10 cellular contexts compared by ENCODE assay signal in genomic region chr4:119279541-119279940, GRCh38. TPM values are rescaled to one million over a fixed set of nuclear protein-coding genes. Genes with fewer than 3 reads are reported as not detected.
"Had no signal": no experiment of that assay in that cellular context is flagged by ENCODE, and none has a peak within 500 bp of the region (broad histone marks: within the 10 kb centered on the region; RNA-seq: fewer than 3 reads in every experiment).

No MANE protein-coding gene starts in this region.

RNA-seq across cellular contexts. Expression of gene FABP2, which starts 42.4 kb away (rescaled TPM):
- total RNA-seq: activated CD4-positive, alpha-beta memory T cell treated with anti-CD3 and anti-CD28 coated beads for 36 hours; activated CD4-positive, alpha-beta T cell treated with anti-CD3 and anti-CD28 coated beads, Interleukin-2, amount 10 ng/mL, durations not matched to agents 7 days and 5 days; activated naive CD4-positive, alpha-beta T cell treated with anti-CD3 and anti-CD28 coated beads, Interleukin-2, amount 50 U/mL, for 72 hours; activated T-cell treated with anti-CD3 and anti-CD28 coated beads, Interleukin-2, amount 50 U/mL, for 4 hours; ascending aorta; body of pancreas; bronchial epithelial cell; NCI-H460; OCI-LY7; RPMI7951 had no signal
